Comparison of ENCODE assay signal across 8 cellular contexts in genomic region chr5:88142801-88143692, GRCh38.
DNase-seq lines count a peak whose midpoint lies in the region; ATAC-seq and TF ChIP-seq lines count a peak whose summit lies in the region.

No MANE protein-coding gene starts in this region.

- H3K9me3 Mint-ChIP-seq in activated T-helper 2 cell treated with anti-CD3 and anti-CD28 coated beads, Interferon-gamma antibody, Interleukin-2, Interleukin-4, amounts not matched to agents 10 μg/mL and 5 μg/mL and 100 μg/mL, durations not matched to agents 14 hours and 24 hours and 36 hours = no peaks in the 10 kb centered on the region

- intact Hi-C loops in activated T-helper 2 cell treated with anti-CD3 and anti-CD28 coated beads, Interferon-gamma antibody, Interleukin-2, Interleukin-4, amounts not matched to agents 10 μg/mL and 5 μg/mL and 100 μg/mL, durations not matched to agents 14 hours and 24 hours and 36 hours (cut with micrococcal nuclease) = loop anchor here (2.0 to 10.0 kb wide), 4 partner anchors 109 to 742 kb away; partner anchors contain the start of gene MEF2C
- intact Hi-C loops in right cardiac atrium (cut with DNase I) (loop anchor here in 3 of 4 donors (5.0 kb wide), 1 partner anchor 534 kb away; no protein-coding TSS in a partner anchor), sigmoid colon (cut with DNase I) (loop anchor here (5.0 to 10.0 kb wide), 2 partner anchors 361 to 728 kb away; partner anchors contain the start of gene CCNH)

- 6% methylated on average over 20 of the region's 20 CpGs for WGBS in right cardiac atrium
- WGBS in sigmoid colon, 2 donors = 9 to 20% methylated on average over 20 of the region's 20 CpGs

- no peak overlapping the region for H3K4me3 Mint-ChIP-seq in activated T-helper 2 cell treated with anti-CD3 and anti-CD28 coated beads, Interferon-gamma antibody, Interleukin-2, Interleukin-4, amounts not matched to agents 10 μg/mL and 5 μg/mL and 100 μg/mL, durations not matched to agents 14 hours and 24 hours and 36 hours (ENCODE audit: low read depth)

- H3K9me3 ChIP-seq in right cardiac atrium (ENCODE audit: control insufficient read depth, low read length) (no peaks in the 10 kb centered on the region), sigmoid colon (no peaks in the 10 kb centered on the region)

- H3K27me3 Mint-ChIP-seq in activated T-helper 2 cell treated with anti-CD3 and anti-CD28 coated beads, Interferon-gamma antibody, Interleukin-2, Interleukin-4, amounts not matched to agents 10 μg/mL and 5 μg/mL and 100 μg/mL, durations not matched to agents 14 hours and 24 hours and 36 hours (ENCODE audit: low read depth) = peaks cover 43% of the 10 kb centered on the region

- TF ChIP-seq POLR2A in sigmoid colon (IDR thresholded peaks at IDR 0.05) = no peak

- TF ChIP-seq EP300 in sigmoid colon (IDR thresholded peaks at IDR 0.05) = no peak

- H3K27me3 ChIP-seq in right cardiac atrium (ENCODE audit: control insufficient read depth, insufficient read depth) = peaks cover 2% of the 10 kb centered on the region
- H3K27me3 ChIP-seq in sigmoid colon = peaks cover 7 to 87% (median 7%) of the 10 kb centered on the region in 3 donors

- H3K36me3 Mint-ChIP-seq in activated T-helper 2 cell treated with anti-CD3 and anti-CD28 coated beads, Interferon-gamma antibody, Interleukin-2, Interleukin-4, amounts not matched to agents 10 μg/mL and 5 μg/mL and 100 μg/mL, durations not matched to agents 14 hours and 24 hours and 36 hours (ENCODE audit: low read depth) = peaks cover 3% of the 10 kb centered on the region

- no peak for ATAC-seq in right cardiac atrium
- no peak for ATAC-seq in HG03442 (IDR thresholded peaks at IDR 0.05; ENCODE audit: unreplicated experiment)

- DNase-seq in GM03348 (ENCODE audit: low spot score) (peak; percentile 14), right cardiac atrium (peak; percentile 55 to 72 (median 64)), sigmoid colon (peak; percentile 86), HT-29 (ENCODE audit: low spot score) (no peak), SHP77 treated with DMSO at 0.1 percent for 48 hours (lab: John Stamatoyannopoulos, UW) (no peak), epidermal melanocyte (ENCODE audit: insufficient read length, low spot score) (no peak)
- DNase-seq in activated T-helper 2 cell treated with anti-CD3 and anti-CD28 coated beads, Interferon-gamma antibody, Interleukin-2, Interleukin-4, amounts not matched to agents 10 μg/mL and 5 μg/mL and 100 μg/mL, durations not matched to agents 14 hours and 24 hours and 36 hours (ENCODE audit: low spot score) = no peak

- no peak overlapping the region for H3K27ac ChIP-seq in right cardiac atrium (ENCODE audit: low read length)
- H3K27ac ChIP-seq in sigmoid colon = peak overlapping the region; percentile 30 to 41 (median 33)

- H3K4me1 ChIP-seq in right cardiac atrium (ENCODE audit: control insufficient read depth, insufficient read depth, low read length) (peaks cover 2% of the 10 kb centered on the region), sigmoid colon (peaks cover 0 to 49% (median 39%) of the 10 kb centered on the region in 4 donors)

- H3K27ac Mint-ChIP-seq in activated T-helper 2 cell treated with anti-CD3 and anti-CD28 coated beads, Interferon-gamma antibody, Interleukin-2, Interleukin-4, amounts not matched to agents 10 μg/mL and 5 μg/mL and 100 μg/mL, durations not matched to agents 14 hours and 24 hours and 36 hours = peak overlapping the region; percentile 15

- no peaks in the 10 kb centered on the region for H3K36me3 ChIP-seq in sigmoid colon

- peak overlapping the region; percentile 58 for H3K4me3 ChIP-seq in right cardiac atrium (ENCODE audit: low read length)
- peak overlapping the region; percentile 22 to 54 (median 48) for H3K4me3 ChIP-seq in sigmoid colon

- TF ChIP-seq CTCF in sigmoid colon (IDR thresholded peaks at IDR 0.05) = no peak

- peaks cover 21% of the 10 kb centered on the region for H3K4me1 Mint-ChIP-seq in activated T-helper 2 cell treated with anti-CD3 and anti-CD28 coated beads, Interferon-gamma antibody, Interleukin-2, Interleukin-4, amounts not matched to agents 10 μg/mL and 5 μg/mL and 100 μg/mL, durations not matched to agents 14 hours and 24 hours and 36 hours (ENCODE audit: low read depth)

Comparison
In these comparisons a context has a peak if more than half of its experiments do, and no peak if none do; other contexts are left out.
1. DNase-seq: peak in GM03348 (single experiment), right cardiac atrium (3 of 3) and sigmoid colon (single experiment); none in activated T-helper 2 cell treated with anti-CD3 and anti-CD28 coated beads, Interferon-gamma antibody, Interleukin-2, Interleukin-4, amounts not matched to agents 10 μg/mL and 5 μg/mL and 100 μg/mL, durations not matched to agents 14 hours and 24 hours and 36 hours (single experiment), HT-29 (single experiment), SHP77 treated with DMSO at 0.1 percent for 48 hours (single experiment) and epidermal melanocyte (single experiment).